Comparison of ENCODE assay signal across 17 cellular contexts in genomic region chr9:108544866-108545265, GRCh38.
A peak's percentile ranks its signal among the peaks of the same experiment; 100 is the strongest.
DNase-seq lines count a peak whose midpoint lies in the region; ATAC-seq, FAIRE-seq and TF ChIP-seq lines count a peak whose summit lies in the region.
"Had no signal": no experiment of that assay in that cellular context is flagged by ENCODE, and none has a peak within 500 bp of the region (broad histone marks: within the 10 kb centered on the region; RNA-seq: fewer than 3 reads in every experiment).

No MANE protein-coding gene starts in this region.

- peak overlapping the region; percentile 7; the same call in 1 of the 2 replicates for H3K18ac ChIP-seq in IMR-90 (ENCODE audit: low read depth, low read length)

- H3F3A ChIP-seq in smooth muscle cell (ENCODE audit: low read depth) = peaks cover 4% of the 10 kb centered on the region

- no TSS peak for BruUV-seq in IMR-90 (replicated peaks; lab: Mats Ljungman, UMichigan)

- no peak overlapping the region for H3K56ac ChIP-seq in IMR-90 (ENCODE audit: extremely low read depth, insufficient read depth, low read length)

- dilution Hi-C loops in IMR-90 (cut with HindIII; ENCODE audit: low sequenced_read_pairs, unreplicated experiment) = no loop called here

- in situ Hi-C loops in IMR-90 (cut with MboI; ENCODE audit: low sequenced_read_pairs) = no loop called here

- no peak overlapping the region for H3K4me2 ChIP-seq in IMR-90 (ENCODE audit: low read depth, low read length)
- H3K4me2 ChIP-seq in smooth muscle cell = no peak overlapping the region
- H3K4me2 ChIP-seq: GM23338 had no signal

- POLR2A ChIA-PET in IMR-90 (lab: Charles Lee; ENCODE audit: unreplicated experiment) = no interaction called here

- H2AK5ac ChIP-seq in IMR-90 (ENCODE audit: low read depth, low read length) = no peak overlapping the region; the same call in 1 of the 2 replicates

- H3K4me3 ChIP-seq in IMR-90 (ENCODE audit: insufficient read depth, low read depth, low read length) (no peak overlapping the region), bronchial epithelial cell (ENCODE audit: low read depth, low read length) (no peak overlapping the region), mesodermal cell (ENCODE audit: extremely low read depth, insufficient read depth, low read length, poor library complexity, severe bottlenecking) (no peak overlapping the region), smooth muscle cell (no peak overlapping the region)
- H3K4me3 ChIP-seq: GM23338 had no signal

- TF ChIP-seq RAD21 in IMR-90 (IDR thresholded peaks at IDR 0.05; ENCODE audit: low read length) = no peak

- no peak overlapping the region for H2BK20ac ChIP-seq in IMR-90 (ENCODE audit: low read depth, low read length)

- H3K36me3 ChIP-seq in IMR-90 (ENCODE audit: control insufficient read depth, insufficient read depth, low read length) (no peaks in the 10 kb centered on the region), bronchial epithelial cell (ENCODE audit: control insufficient read depth, insufficient read depth, low read length) (no peaks in the 10 kb centered on the region), mesodermal cell (ENCODE audit: control insufficient read depth, insufficient read depth, low read length) (no peaks in the 10 kb centered on the region), smooth muscle cell (ENCODE audit: low read depth) (no peaks in the 10 kb centered on the region)

- H4K20me1 ChIP-seq in IMR-90 (ENCODE audit: insufficient read depth, low read length) (no peaks in the 10 kb centered on the region), smooth muscle cell (ENCODE audit: low read depth) (no peaks in the 10 kb centered on the region)

- H3K14ac ChIP-seq in IMR-90 (replicated peaks; ENCODE audit: low read depth, low read length) = no peak overlapping the region; the same call in 1 of the 2 replicates

- no peak overlapping the region for H4K5ac ChIP-seq in IMR-90 (ENCODE audit: low read depth, low read length)

- no peak overlapping the region for H3K9ac ChIP-seq in IMR-90 (ENCODE audit: low read depth, low read length)
- H3K9ac ChIP-seq in smooth muscle cell (ENCODE audit: low read depth) = no peak overlapping the region

- TF ChIP-seq POLR2A in IMR-90 (IDR thresholded peaks at IDR 0.05; ENCODE audit: low read depth, low read length) = no peak

- H3K4ac ChIP-seq in IMR-90 (ENCODE audit: low read depth, low read length) = no peak overlapping the region

- H3K9me3 ChIP-seq in IMR-90 (ENCODE audit: control insufficient read depth, insufficient read depth, low read length) (no peaks in the 10 kb centered on the region), mesodermal cell (ENCODE audit: control insufficient read depth, low read length) (no peaks in the 10 kb centered on the region), smooth muscle cell (replicated peaks; ENCODE audit: low read depth) (no peaks in the 10 kb centered on the region)

- TF ChIP-seq CTCF in IMR-90 (conservative IDR thresholded peaks at IDR 0.05; ENCODE audit: low read depth, low read length) (no peak), bronchial epithelial cell (IDR thresholded peaks at IDR 0.05; ENCODE audit: insufficient read depth, low read length, severe bottlenecking) (no peak), smooth muscle cell (IDR thresholded peaks at IDR 0.05; ENCODE audit: borderline replicate concordance, insufficient read depth, poor library complexity, severe bottlenecking) (no peak)

- no peak overlapping the region for H2AK9ac ChIP-seq in IMR-90 (replicated peaks; ENCODE audit: low read depth, low read length, poor library complexity)

- H3K9me1 ChIP-seq in IMR-90 (ENCODE audit: insufficient read depth, low read length) = peaks cover 9% of the 10 kb centered on the region; the same call in 1 of the 2 replicates

- H3K23ac ChIP-seq in IMR-90 (ENCODE audit: low read depth, low read length) = no peak overlapping the region

- CTCF ChIA-PET in IMR-90 (lab: Yijun Ruan, JAX) = no interaction called here

- peak overlapping the region; percentile 18; the same call in 1 of the 2 replicates for H2BK120ac ChIP-seq in IMR-90 (ENCODE audit: low read depth, low read length)

- no peaks in the 10 kb centered on the region for H3K79me1 ChIP-seq in IMR-90 (ENCODE audit: low read depth in 1 of 2, low read length in 2 of 2)

- no peak overlapping the region for H2BK5ac ChIP-seq in IMR-90 (ENCODE audit: low read depth, low read length, poor library complexity, severe bottlenecking)

- intact Hi-C loops in IMR-90 (cut with micrococcal nuclease) = no loop called here

- no peak overlapping the region for H4K91ac ChIP-seq in IMR-90 (ENCODE audit: insufficient read depth, low read depth, low read length)

- H2BK15ac ChIP-seq in IMR-90 (ENCODE audit: low read depth, low read length) = no peak overlapping the region

- 100% methylated on average over 1 of the region's 2 CpGs; no CpG with 5 or more reads in 1 of the 2 experiments for WGBS in IMR-90 (ENCODE audit: extremely low coverage in 2 of 2, insufficient read length in 1 of 2), 2 experiments
- WGBS in mesodermal cell (ENCODE audit: insufficient coverage in 2 of 2), 2 experiments = 94 to 96% methylated on average over 2 of the region's 2 CpGs
- WGBS in smooth muscle cell (ENCODE audit: low lambda C conversion rate) = 26% methylated on average over 2 of the region's 2 CpGs

- DNase-seq in IMR-90 (no peak), bronchial epithelial cell (ENCODE audit: low read depth) (no peak), smooth muscle cell (lab: John Stamatoyannopoulos, UW; ENCODE audit: unreplicated experiment) (no peak), ureter (ENCODE audit: low spot score) (no peak), NCI-H226 (no peak)
- DNase-seq: ACHN; C1 segment of cervical spinal cord; CD4-positive, alpha-beta T cell; DMS79; EL; H9 had no signal

- H2AFZ ChIP-seq in IMR-90 (replicated peaks; ENCODE audit: low read length, poor library complexity) = no peak overlapping the region
- H2AFZ ChIP-seq in smooth muscle cell (ENCODE audit: low read depth) = no peak overlapping the region
- H2AFZ ChIP-seq: GM23338 had no signal

- peak; percentile 77 for FAIRE-seq in bronchial epithelial cell (lab: Jason Lieb, UNC)
- FAIRE-seq: G401.6, GM12891, HepG2 had no signal

- no peaks in the 10 kb centered on the region for H3K79me2 ChIP-seq in smooth muscle cell (ENCODE audit: low read depth)

- ATAC-seq in IMR-90 (ENCODE audit: low read depth) (no peak; the same call in 1 of the 2 replicates), HG02852 (IDR thresholded peaks at IDR 0.05; ENCODE audit: unreplicated experiment) (no peak)
- ATAC-seq: GM23338, HepG2 had no signal

- no peaks in the 10 kb centered on the region for H3K27me3 ChIP-seq in IMR-90 (ENCODE audit: control insufficient read depth, insufficient read depth, low read length)
- H3K27me3 ChIP-seq in bronchial epithelial cell (ENCODE audit: control insufficient read depth, insufficient read depth, low read length) = no peaks in the 10 kb centered on the region
- no peaks in the 10 kb centered on the region for H3K27me3 ChIP-seq in smooth muscle cell (ENCODE audit: low read depth)

- H3K4me1 ChIP-seq in IMR-90 (ENCODE audit: control insufficient read depth, insufficient read depth, low read length) = peaks cover 4% of the 10 kb centered on the region; the same call in 1 of the 2 replicates
- no peaks in the 10 kb centered on the region for H3K4me1 ChIP-seq in mesodermal cell (ENCODE audit: control insufficient read depth, insufficient read depth, low read length, poor library complexity, severe bottlenecking)
- H3K4me1 ChIP-seq in smooth muscle cell (ENCODE audit: low read depth) = peaks cover 13% of the 10 kb centered on the region

- H3K27ac ChIP-seq in IMR-90 (ENCODE audit: insufficient read depth, low read length) (no peak overlapping the region), mesodermal cell (ENCODE audit: low read depth, low read length, severe bottlenecking) (peak overlapping the region; percentile 5), smooth muscle cell (ENCODE audit: low read depth) (peak overlapping the region; percentile 27)

- H4K8ac ChIP-seq in IMR-90 (ENCODE audit: low read depth in 2 of 2, low read length in 2 of 2) = no peak overlapping the region

TF ChIP-seq in IMR-90, 13 proteins besides CTCF, POLR2A, EP300 and RAD21:
- TF ChIP-seq BHLHE40 (IDR thresholded peaks at IDR 0.05; ENCODE audit: low read depth, low read length) = no peak
- TF ChIP-seq CEBPB (IDR thresholded peaks at IDR 0.05; ENCODE audit: low read depth, low read length) = no peak
- no peak for TF ChIP-seq NFE2L2 (IDR thresholded peaks at IDR 0.05; ENCODE audit: low read depth, low read length)
- TF ChIP-seq FOS (IDR thresholded peaks at IDR 0.05; ENCODE audit: low read depth, low read length) = no peak
- TF ChIP-seq RCOR1 (IDR thresholded peaks at IDR 0.05; ENCODE audit: insufficient replicate concordance, low read length) = no peak
- no peak for TF ChIP-seq RFX5 (IDR thresholded peaks at IDR 0.05; ENCODE audit: low read depth, low read length)
- TF ChIP-seq SMC3 (IDR thresholded peaks at IDR 0.05; ENCODE audit: low read depth, low read length) = no peak
- TF ChIP-seq MAFK (IDR thresholded peaks at IDR 0.05; ENCODE audit: low read depth, low read length) = no peak
- TF ChIP-seq, protein P1, sequence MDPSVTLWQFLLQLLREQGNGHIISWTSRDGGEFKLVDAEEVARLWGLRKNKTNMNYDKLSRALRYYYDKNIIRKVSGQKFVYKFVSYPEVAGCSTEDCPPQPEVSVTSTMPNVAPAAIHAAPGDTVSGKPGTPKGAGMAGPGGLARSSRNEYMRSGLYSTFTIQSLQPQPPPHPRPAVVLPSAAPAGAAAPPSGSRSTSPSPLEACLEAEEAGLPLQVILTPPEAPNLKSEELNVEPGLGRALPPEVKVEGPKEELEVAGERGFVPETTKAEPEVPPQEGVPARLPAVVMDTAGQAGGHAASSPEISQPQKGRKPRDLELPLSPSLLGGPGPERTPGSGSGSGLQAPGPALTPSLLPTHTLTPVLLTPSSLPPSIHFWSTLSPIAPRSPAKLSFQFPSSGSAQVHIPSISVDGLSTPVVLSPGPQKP (IDR thresholded peaks at IDR 0.05; ENCODE audit: borderline replicate concordance, low read depth, low read length) = no peak
- TF ChIP-seq, protein P2, sequence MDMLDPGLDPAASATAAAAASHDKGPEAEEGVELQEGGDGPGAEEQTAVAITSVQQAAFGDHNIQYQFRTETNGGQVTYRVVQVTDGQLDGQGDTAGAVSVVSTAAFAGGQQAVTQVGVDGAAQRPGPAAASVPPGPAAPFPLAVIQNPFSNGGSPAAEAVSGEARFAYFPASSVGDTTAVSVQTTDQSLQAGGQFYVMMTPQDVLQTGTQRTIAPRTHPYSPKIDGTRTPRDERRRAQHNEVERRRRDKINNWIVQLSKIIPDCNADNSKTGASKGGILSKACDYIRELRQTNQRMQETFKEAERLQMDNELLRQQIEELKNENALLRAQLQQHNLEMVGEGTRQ (IDR thresholded peaks at IDR 0.05; ENCODE audit: low read depth, low read length) = no peak
- no peak for TF ChIP-seq MAZ (IDR thresholded peaks at IDR 0.05; ENCODE audit: borderline replicate concordance, low read depth, low read length)
- no peak for TF ChIP-seq MXI1 (IDR thresholded peaks at IDR 0.05; ENCODE audit: borderline replicate concordance, low read depth, low read length)
- no peak for TF ChIP-seq CHD1 (IDR thresholded peaks at IDR 0.05; ENCODE audit: low read depth, low read length)
